1 cellular context compared by ENCODE assay signal in the genomic region with DNA sequence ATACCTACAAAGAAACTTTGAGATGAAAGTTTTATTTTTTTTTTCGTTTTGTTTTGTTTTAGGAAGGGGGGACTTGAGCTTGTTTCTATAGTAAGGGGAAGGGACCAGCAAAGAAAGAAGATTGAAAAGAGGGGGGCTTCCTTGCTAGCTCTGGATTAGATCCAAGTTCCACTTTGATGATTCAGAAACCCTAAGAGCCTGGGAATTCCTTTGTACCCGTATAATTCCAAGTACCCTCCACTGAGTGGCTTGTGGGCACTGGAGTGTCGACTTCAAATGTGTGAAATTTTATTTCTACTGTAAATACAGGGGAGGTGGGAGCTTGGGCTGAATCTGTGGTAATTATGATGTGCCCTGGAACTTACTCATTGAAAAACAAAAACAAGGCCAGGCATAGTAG.
TF ChIP-seq lines count a peak whose summit lies in the region.

No MANE protein-coding gene starts in this region.

TF ChIP-seq in SK-N-SH, 30 proteins besides CTCF, POLR2A, EP300 and RAD21 (continued from another document):
- no peak for TF ChIP-seq RCOR1 (IDR thresholded peaks at IDR 0.05; ENCODE audit: low read length)
- no peak for TF ChIP-seq TAF1 (IDR thresholded peaks at IDR 0.05; ENCODE audit: borderline replicate concordance, low read depth, low read length)
- TF ChIP-seq, protein P1, sequence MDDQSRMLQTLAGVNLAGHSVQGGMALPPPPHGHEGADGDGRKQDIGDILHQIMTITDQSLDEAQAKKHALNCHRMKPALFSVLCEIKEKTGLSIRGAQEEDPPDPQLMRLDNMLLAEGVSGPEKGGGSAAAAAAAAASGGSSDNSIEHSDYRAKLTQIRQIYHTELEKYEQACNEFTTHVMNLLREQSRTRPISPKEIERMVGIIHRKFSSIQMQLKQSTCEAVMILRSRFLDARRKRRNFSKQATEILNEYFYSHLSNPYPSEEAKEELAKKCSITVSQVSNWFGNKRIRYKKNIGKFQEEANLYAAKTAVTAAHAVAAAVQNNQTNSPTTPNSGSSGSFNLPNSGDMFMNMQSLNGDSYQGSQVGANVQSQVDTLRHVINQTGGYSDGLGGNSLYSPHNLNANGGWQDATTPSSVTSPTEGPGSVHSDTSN (IDR thresholded peaks at IDR 0.05): no peak
